In genomic region chr16:22983614-22984013, GRCh38 we compare ENCODE assay signal across 30 cellular contexts.
DNase-seq lines count a peak whose midpoint lies in the region; ATAC-seq, FAIRE-seq and TF ChIP-seq lines count a peak whose summit lies in the region.
"Had no signal": no experiment of that assay in that cellular context is flagged by ENCODE, and none has a peak within 500 bp of the region (broad histone marks: within the 10 kb centered on the region; RNA-seq: fewer than 3 reads in every experiment).

No MANE protein-coding gene starts in this region.

- no peaks in the 10 kb centered on the region for H3K79me2 ChIP-seq in HepG2 (ENCODE audit: insufficient read depth, low read length)
- no peaks in the 10 kb centered on the region for H3K79me2 ChIP-seq in K562 (ENCODE audit: control insufficient read depth, insufficient read depth, low read length)

- in situ Hi-C loops in HepG2 (cut with HindIII; ENCODE audit: extremely low pct_ligation_motif_present, low pct_unique_long_range_greater_than_20kb) (no loop called here), K562 (cut with MboI) (no loop called here)

- H3K4me3 ChIP-seq in HepG2 (replicated peaks in 1 of 3; ENCODE audit: insufficient read depth in 1 of 3, low read depth in 2 of 3, low read length in 3 of 3) (no peak overlapping the region), right lobe of liver (no peak overlapping the region), K562 (no peak overlapping the region)
- H3K4me3 ChIP-seq: A549; BLaER1; BLaER1 treated with 17β-estradiol and CSF1 and Interleukin-3, amounts not matched to agents 10 nM and 100 nM had no signal

- TF ChIP-seq RAD21 in HepG2 (CRISPR knock-in tag; IDR thresholded peaks at IDR 0.05), result no peak
- no peak for TF ChIP-seq RAD21 in K562 (CRISPR knock-in tag; conservative IDR thresholded peaks at IDR 0.05 in 1 of 2, IDR thresholded peaks at IDR 0.05 in 1 of 2)

- H3K9ac ChIP-seq in HepG2 (ENCODE audit: insufficient read depth, low read depth, low read length) (no peak overlapping the region), K562 (ENCODE audit: insufficient read depth in 1 of 2, low read depth in 2 of 2, low read length in 2 of 2) (no peak overlapping the region)
- H3K9ac ChIP-seq: BLaER1; BLaER1 treated with 17β-estradiol and CSF1 and Interleukin-3, amounts not matched to agents 10 nM and 100 nM had no signal

- FAIRE-seq in HepG2 (lab: Jason Lieb, UNC) (no peak), K562 (lab: Jason Lieb, UNC) (no peak)
- FAIRE-seq: A549, D721Med had no signal

- no peak overlapping the region for H3K27ac ChIP-seq in HepG2 (ENCODE audit: extremely low read length, insufficient read depth, low read length)
- H3K27ac ChIP-seq in right lobe of liver, result no peak overlapping the region
- no peak overlapping the region for H3K27ac ChIP-seq in K562 (ENCODE audit: extremely low read depth, low read depth, low read length)
- H3K27ac ChIP-seq: 22Rv1; A549; BLaER1; BLaER1 treated with 17β-estradiol and CSF1 and Interleukin-3, amounts not matched to agents 10 nM and 100 nM; C4-2B had no signal

- H4K20me1 ChIP-seq in HepG2 (ENCODE audit: insufficient read depth, low read length) (no peaks in the 10 kb centered on the region), K562 (replicated peaks; ENCODE audit: control insufficient read depth, insufficient read depth, low read length) (no peaks in the 10 kb centered on the region)
- H4K20me1 ChIP-seq: BLaER1; BLaER1 treated with 17β-estradiol and CSF1 and Interleukin-3, amounts not matched to agents 10 nM and 100 nM had no signal

- H3K4me2 ChIP-seq in HepG2 (ENCODE audit: low read depth, low read length) (no peak overlapping the region), K562 (ENCODE audit: insufficient read depth, low read length) (no peak overlapping the region)
- H3K4me2 ChIP-seq: A549; BLaER1; BLaER1 treated with 17β-estradiol and CSF1 and Interleukin-3, amounts not matched to agents 10 nM and 100 nM had no signal

- TF ChIP-seq EP300 in HepG2 (IDR thresholded peaks at IDR 0.05; ENCODE audit: low read depth in 2 of 2, low read length in 2 of 2), result no peak
- no peak for TF ChIP-seq EP300 in HepG2 (CRISPR knock-in tag; IDR thresholded peaks at IDR 0.05; ENCODE audit: borderline replicate concordance)
- no peak for TF ChIP-seq EP300 in K562 (IDR thresholded peaks at IDR 0.05; ENCODE audit: low read length)

- intact Hi-C loops in HepG2 (cut with micrococcal nuclease; ENCODE audit: unreplicated experiment) (no loop called here), right lobe of liver (cut with DNase I) (no loop called here), K562 (cut with micrococcal nuclease) (no loop called here)

- no peak overlapping the region for H2AFZ ChIP-seq in HepG2 (ENCODE audit: low read length)
- no peak overlapping the region for H2AFZ ChIP-seq in K562 (ENCODE audit: low read depth, low read length)

- no peaks in the 10 kb centered on the region for H3K9me1 ChIP-seq in K562 (ENCODE audit: control insufficient read depth, insufficient read depth, low read length)

- POLR2A ChIA-PET in HepG2 (lab: Yijun Ruan, JAX) (no interaction called here), K562 (lab: Yijun Ruan, JAX) (no interaction called here)

- TF ChIP-seq CTCF in HepG2 (CRISPR knock-in tag; IDR thresholded peaks at IDR 0.05) (no peak), right lobe of liver (IDR thresholded peaks at IDR 0.05) (no peak), K562 (IDR thresholded peaks at IDR 0.05 in 2 of 3, conservative IDR thresholded peaks at IDR 0.05 in 1 of 3; ENCODE audit: insufficient read depth in 2 of 3, low read depth in 1 of 3, low read length in 3 of 3) (no peak)

- no peaks in the 10 kb centered on the region for H3K4me1 ChIP-seq in HepG2 (ENCODE audit: insufficient read depth, low read length)
- H3K4me1 ChIP-seq in right lobe of liver, result no peaks in the 10 kb centered on the region
- H3K4me1 ChIP-seq in K562 (replicated peaks in 1 of 2; ENCODE audit: control insufficient read depth in 2 of 2, insufficient read depth in 2 of 2, low read length in 2 of 2), result no peaks in the 10 kb centered on the region
- H3K4me1 ChIP-seq: A549; BE2C; BLaER1; BLaER1 treated with 17β-estradiol and CSF1 and Interleukin-3, amounts not matched to agents 10 nM and 100 nM; Caco-2 had no signal

- H3K27me3 ChIP-seq in HepG2 (ENCODE audit: control insufficient read depth in 1 of 2, insufficient read depth in 2 of 2, low read length in 2 of 2) (no peaks in the 10 kb centered on the region), right lobe of liver (no peaks in the 10 kb centered on the region), K562 (ENCODE audit: control insufficient read depth in 2 of 2, insufficient read depth in 2 of 2, low read length in 2 of 2) (no peaks in the 10 kb centered on the region)
- H3K27me3 ChIP-seq: BE2C; BLaER1; BLaER1 treated with 17β-estradiol and CSF1 and Interleukin-3, amounts not matched to agents 10 nM and 100 nM had no signal

- CTCF ChIA-PET in HepG2 (lab: Yijun Ruan, JAX; ENCODE audit: low intra/inter-chr PET ratio, low total read pairs), result no interaction called here
- CTCF ChIA-PET in K562 (lab: Yijun Ruan, JAX; ENCODE audit: low intra/inter-chr PET ratio), result no interaction called here

- BruUV-seq in HepG2 (replicated peaks; lab: Mats Ljungman, UMichigan) (no TSS peak), K562 (replicated peaks; lab: Mats Ljungman, UMichigan) (no TSS peak)

- TF ChIP-seq POLR2A in HepG2 (IDR thresholded peaks at IDR 0.05; ENCODE audit: insufficient read depth in 1 of 2, low read depth in 2 of 2, low read length in 2 of 2), result no peak
- no peak for TF ChIP-seq POLR2A in right lobe of liver (IDR thresholded peaks at IDR 0.05)
- no peak for TF ChIP-seq POLR2A in K562 (conservative IDR thresholded peaks at IDR 0.05)

- H3K36me3 ChIP-seq in HepG2 (replicated peaks in 1 of 2; ENCODE audit: control insufficient read depth in 1 of 2, insufficient read depth in 2 of 2, low read length in 2 of 2), result no peaks in the 10 kb centered on the region
- H3K36me3 ChIP-seq in right lobe of liver, result no peaks in the 10 kb centered on the region
- H3K36me3 ChIP-seq in K562 (ENCODE audit: control insufficient read depth, insufficient read depth, low read length), result no peaks in the 10 kb centered on the region
- H3K36me3 ChIP-seq: BE2C; BLaER1; BLaER1 treated with 17β-estradiol and CSF1 and Interleukin-3, amounts not matched to agents 10 nM and 100 nM had no signal

- DNase-seq in HepG2 (ENCODE audit: low spot score) (no peak), right lobe of liver (no peak), K562 (ENCODE audit: extremely low read depth in 1 of 4, low spot score in 3 of 4) (no peak)
- DNase-seq in stimulated activated naive CD8-positive, alpha-beta T cell treated with anti-CD3 and anti-CD28 coated beads, Interleukin-15, Interleukin-2, amounts not matched to agents 100 U/mL and 50 U/mL, for 24 hours, result no peak
- DNase-seq: 8988T; ACHN; AML-193; BE2C; C1 segment of cervical spinal cord; Caco-2; Calu3; CD4-positive, alpha-beta memory T cell; CD4-positive, alpha-beta T cell; CD4-positive, CD25-positive, alpha-beta regulatory T cell; CD8-positive, alpha-beta memory T cell; CD8-positive, alpha-beta T cell; COR-L47; DMS 273 treated with DMSO at 0.1 percent for 48 hours; DMS153; DMS53; DMS79; DMS79 treated with DMSO at 0.1 percent for 48 hours; DND-41; EL had no signal

- H3K9me3 ChIP-seq in HepG2 (ENCODE audit: low read length) (peaks cover 29% of the 10 kb centered on the region), right lobe of liver (peaks cover 0 to 6% (median 2%) of the 10 kb centered on the region in 4 donors), K562 (replicated peaks; ENCODE audit: control insufficient read depth, insufficient read depth, low read depth, low read length) (peaks cover 3% of the 10 kb centered on the region)
- H3K9me3 ChIP-seq: BE2C had no signal

- ATAC-seq in HepG2, result no peak
- ATAC-seq in right lobe of liver, result no peak
- ATAC-seq in K562, result no peak
- ATAC-seq in stimulated activated naive CD8-positive, alpha-beta T cell treated with anti-CD3 and anti-CD28 coated beads, Interleukin-15, Interleukin-2, amounts not matched to agents 100 U/mL and 50 U/mL, for 24 hours, result no peak
- ATAC-seq: A549; CD8-positive, alpha-beta T cell had no signal

- WGBS in HepG2 (ENCODE audit: low lambda C conversion rate), result 55% methylated on average over 2 of the region's 2 CpGs
- WGBS in right lobe of liver (ENCODE audit: insufficient coverage, low coverage, low lambda C conversion rate, missing lambda C conversion rate), result 63% methylated on average over 2 of the region's 2 CpGs
- WGBS in K562 (ENCODE audit: insufficient coverage, low coverage, missing lambda C conversion rate), result 0% methylated on average over 2 of the region's 2 CpGs

TF ChIP-seq in HepG2, 621 proteins besides CTCF, POLR2A, EP300 and RAD21:
- TF ChIP-seq ZFP1 (CRISPR knock-in tag; IDR thresholded peaks at IDR 0.05) (peak; percentile 94), HINFP (CRISPR knock-in tag; IDR thresholded peaks at IDR 0.05; ENCODE audit: low read depth) (no peak)

TF ChIP-seq in K562, 482 proteins besides CTCF, POLR2A, EP300 and RAD21:
- no peak for TF ChIP-seq PRMT5 (CRISPR knock-in tag; IDR thresholded peaks at IDR 0.05)
- TF ChIP-seq GATAD2A (IDR thresholded peaks at IDR 0.05), result no peak
- no peak for TF ChIP-seq ZNF695 (CRISPR knock-in tag; IDR thresholded peaks at IDR 0.05)
- TF ChIP-seq ZNF57 (CRISPR knock-in tag; IDR thresholded peaks at IDR 0.05), result no peak
- no peak for TF ChIP-seq SMARCA4 (IDR thresholded peaks at IDR 0.05)
- peak; percentile 83 for TF ChIP-seq ZFP1 (CRISPR knock-in tag; IDR thresholded peaks at IDR 0.05)
TF ChIP-seq in K562: peak in this region for 1.

Comparison
In these comparisons a context has a peak if more than half of its experiments do, and no peak if none do; other contexts are left out.
1. Of the 241 proteins assayed by ChIP-seq in both HepG2 and K562: peak only in HepG2: none; only in K562: none; in both: ZFP1; in neither: 240.